ENCODE assay signal across 1 cellular context in genomic region chr17:21287703-21288449, GRCh38.
A peak's percentile ranks its signal among the peaks of the same experiment; 100 is the strongest.
TF ChIP-seq lines count a peak whose summit lies in the region.

No MANE protein-coding gene starts in this region.

TF ChIP-seq in HEK293, 187 proteins besides CTCF, POLR2A, EP300 and RAD21 (continued from another document and continues in another):
- TF ChIP-seq ZNF704 (tag by site-specific recombination; IDR thresholded peaks at IDR 0.05) (no peak), ZNF391 (tag by site-specific recombination; IDR thresholded peaks at IDR 0.05; ENCODE audit: borderline replicate concordance, low read depth) (no peak), KLF7 (tag by site-specific recombination; IDR thresholded peaks at IDR 0.05; ENCODE audit: borderline replicate concordance) (no peak), ZSCAN5A (tag by site-specific recombination; IDR thresholded peaks at IDR 0.05) (no peak), SETDB1 (IDR thresholded peaks at IDR 0.05; ENCODE audit: insufficient read length, low read length) (no peak), ZNF585B (tag by site-specific recombination; IDR thresholded peaks at IDR 0.05) (no peak), ZNF280C (tag by site-specific recombination; IDR thresholded peaks at IDR 0.05) (no peak), ZNF302 (tag by site-specific recombination; IDR thresholded peaks at IDR 0.05; ENCODE audit: low read depth) (no peak), ZNF747 (tag by site-specific recombination; IDR thresholded peaks at IDR 0.05) (no peak), ZBTB48 (tag by site-specific recombination; IDR thresholded peaks at IDR 0.05) (0 out of 2 replicates have a peak, but pooled peaks have one; percentile 17), ZNF140 (tag by site-specific recombination; IDR thresholded peaks at IDR 0.05) (no peak), ZNF146 (tag by site-specific recombination; IDR thresholded peaks at IDR 0.05) (no peak), ZNF416 (tag by site-specific recombination; IDR thresholded peaks at IDR 0.05) (no peak), FEZF1 (tag by site-specific recombination; IDR thresholded peaks at IDR 0.05) (no peak), ZEB2 (tag by site-specific recombination; IDR thresholded peaks at IDR 0.05) (peak; percentile 45; the same call in 1 of the 2 replicates), ZNF48 (tag by site-specific recombination; IDR thresholded peaks at IDR 0.05) (no peak), ZNF510 (tag by site-specific recombination; IDR thresholded peaks at IDR 0.05; ENCODE audit: insufficient replicate concordance) (no peak), ZNF133 (tag by site-specific recombination; IDR thresholded peaks at IDR 0.05) (no peak), PRDM10 (tag by site-specific recombination; IDR thresholded peaks at IDR 0.05) (peak; percentile 59), ZNF10 (tag by site-specific recombination; IDR thresholded peaks at IDR 0.05) (no peak), BCL11A (tag by site-specific recombination; IDR thresholded peaks at IDR 0.05; ENCODE audit: low read depth) (no peak), REPIN1 (tag by site-specific recombination; IDR thresholded peaks at IDR 0.05; ENCODE audit: low read depth) (no peak), ZNF514 (tag by site-specific recombination; IDR thresholded peaks at IDR 0.05) (no peak), ZNF571 (tag by site-specific recombination; IDR thresholded peaks at IDR 0.05) (no peak), SP7 (tag by site-specific recombination; IDR thresholded peaks at IDR 0.05) (peak; percentile 64), ZNF23 (tag by site-specific recombination; IDR thresholded peaks at IDR 0.05; ENCODE audit: borderline replicate concordance) (no peak), ZNF202 (tag by site-specific recombination; IDR thresholded peaks at IDR 0.05; ENCODE audit: borderline replicate concordance) (no peak), ZNF274 (IDR thresholded peaks at IDR 0.05; ENCODE audit: low read length) (no peak), ZNF274 (tag by site-specific recombination; IDR thresholded peaks at IDR 0.05; ENCODE audit: borderline replicate concordance) (no peak), KLF9 (tag by site-specific recombination; IDR thresholded peaks at IDR 0.05; ENCODE audit: low read depth) (0 out of 2 replicates have a peak, but pooled peaks have one; percentile 31), ZNF501 (tag by site-specific recombination; IDR thresholded peaks at IDR 0.05) (no peak), ZNF654 (tag by site-specific recombination; IDR thresholded peaks at IDR 0.05; ENCODE audit: low read depth) (no peak), ZNF692 (tag by site-specific recombination; IDR thresholded peaks at IDR 0.05) (peak; percentile 100), MYNN (tag by site-specific recombination; IDR thresholded peaks at IDR 0.05; ENCODE audit: borderline replicate concordance) (peak; percentile 13; the same call in 1 of the 2 replicates), MEIS1 (CRISPR knock-in tag; IDR thresholded peaks at IDR 0.05; ENCODE audit: borderline replicate concordance) (no peak), SCRT1 (tag by site-specific recombination; IDR thresholded peaks at IDR 0.05; ENCODE audit: borderline replicate concordance) (no peak), ZSCAN23 (tag by site-specific recombination; IDR thresholded peaks at IDR 0.05) (no peak), ZBTB8A (tag by site-specific recombination; IDR thresholded peaks at IDR 0.05) (no peak), ZNF529 (tag by site-specific recombination; IDR thresholded peaks at IDR 0.05; ENCODE audit: insufficient replicate concordance) (no peak), KLF16 (tag by site-specific recombination; IDR thresholded peaks at IDR 0.05) (peak; percentile 76), ZBTB44 (tag by site-specific recombination; IDR thresholded peaks at IDR 0.05) (no peak), HOXA7 (CRISPR knock-in tag; IDR thresholded peaks at IDR 0.05; ENCODE audit: borderline replicate concordance) (no peak), ZBTB26 (tag by site-specific recombination; optimal IDR thresholded peaks at IDR 0.05) (no peak), ZNF2 (tag by site-specific recombination; IDR thresholded peaks at IDR 0.05) (no peak), PRDM2 (tag by site-specific recombination; IDR thresholded peaks at IDR 0.05; ENCODE audit: borderline replicate concordance) (no peak), TRIM28 (IDR thresholded peaks at IDR 0.05; ENCODE audit: borderline replicate concordance, low read length) (no peak), ZNF623 (tag by site-specific recombination; IDR thresholded peaks at IDR 0.05) (no peak)
